Comparison of ENCODE assay signal across 12 cellular contexts in genomic region chr17:68425979-68426378, GRCh38. TPM values are rescaled to one million over a fixed set of nuclear protein-coding genes. Genes with fewer than 3 reads are reported as not detected.
DNase-seq lines count a peak whose midpoint lies in the region; ATAC-seq and TF ChIP-seq lines count a peak whose summit lies in the region.
"Had no signal": no experiment of that assay in that cellular context is flagged by ENCODE, and none has a peak within 500 bp of the region (broad histone marks: within the 10 kb centered on the region; RNA-seq: fewer than 3 reads in every experiment).

No MANE protein-coding gene starts in this region.

- H3K9me3 Mint-ChIP-seq in T-helper 2 cell treated with Interferon-gamma antibody and Interleukin-4, amounts not matched to agents 5 μg/mL and 100 μg/mL, for 36 hours = no peaks in the 10 kb centered on the region
- H3K9me3 Mint-ChIP-seq in endothelial cell (ENCODE audit: unreplicated experiment) = no peaks in the 10 kb centered on the region
- H3K9me3 Mint-ChIP-seq: CD4-positive, alpha-beta T cell had no signal

- DNase-seq in T-helper 2 cell treated with Interferon-gamma antibody and Interleukin-4, amounts not matched to agents 5 μg/mL and 100 μg/mL, for 36 hours (ENCODE audit: low spot score) = no peak
- DNase-seq in T-helper 2 cell = no peak
- DNase-seq in endothelial cell (ENCODE audit: low spot score) = no peak
- peak; percentile 48 for DNase-seq in sciatic nerve (ENCODE audit: low spot score)
- no peak for DNase-seq in HT-29 (ENCODE audit: low spot score)
- DNase-seq in C1 segment of cervical spinal cord (lab: John Stamatoyannopoulos, UW) = no peak
- DNase-seq in globus pallidus (ENCODE audit: low spot score) = no peak
- DNase-seq: 8988T; CD4-positive, alpha-beta T cell; DMS79; H7 had no signal

- ATAC-seq in sciatic nerve = no peak
- ATAC-seq: GM12878 had no signal

- H3K27ac Mint-ChIP-seq in T-helper 2 cell treated with Interferon-gamma antibody and Interleukin-4, amounts not matched to agents 5 μg/mL and 100 μg/mL, for 36 hours = peak overlapping the region; percentile 11
- no peak overlapping the region for H3K27ac Mint-ChIP-seq in endothelial cell (ENCODE audit: unreplicated experiment)
- H3K27ac Mint-ChIP-seq: CD4-positive, alpha-beta T cell had no signal

- intact Hi-C loops in sciatic nerve (cut with DNase I) = no loop called here

- TF ChIP-seq CTCF in endothelial cell (IDR thresholded peaks at IDR 0.05; ENCODE audit: unreplicated experiment) = no peak

- no peaks in the 10 kb centered on the region for H3K27me3 Mint-ChIP-seq in T-helper 2 cell treated with Interferon-gamma antibody and Interleukin-4, amounts not matched to agents 5 μg/mL and 100 μg/mL, for 36 hours (ENCODE audit: low read depth)
- peaks cover 4% of the 10 kb centered on the region for H3K27me3 Mint-ChIP-seq in endothelial cell (ENCODE audit: unreplicated experiment)
- H3K27me3 Mint-ChIP-seq: CD4-positive, alpha-beta T cell had no signal

- no peaks in the 10 kb centered on the region for H3K4me1 Mint-ChIP-seq in T-helper 2 cell treated with Interferon-gamma antibody and Interleukin-4, amounts not matched to agents 5 μg/mL and 100 μg/mL, for 36 hours (ENCODE audit: low read depth)
- no peaks in the 10 kb centered on the region for H3K4me1 Mint-ChIP-seq in endothelial cell (ENCODE audit: unreplicated experiment)

- peaks cover 28% of the 10 kb centered on the region for H3K36me3 Mint-ChIP-seq in T-helper 2 cell treated with Interferon-gamma antibody and Interleukin-4, amounts not matched to agents 5 μg/mL and 100 μg/mL, for 36 hours (ENCODE audit: low read depth)
- peaks cover 34% of the 10 kb centered on the region for H3K36me3 Mint-ChIP-seq in endothelial cell (ENCODE audit: low read depth, unreplicated experiment)

- no peak overlapping the region for H3K4me3 Mint-ChIP-seq in T-helper 2 cell treated with Interferon-gamma antibody and Interleukin-4, amounts not matched to agents 5 μg/mL and 100 μg/mL, for 36 hours
- peak overlapping the region; percentile 47 for H3K4me3 Mint-ChIP-seq in endothelial cell (ENCODE audit: unreplicated experiment)
- H3K4me3 Mint-ChIP-seq: CD4-positive, alpha-beta T cell had no signal

RNA-seq across cellular contexts. Expression of gene WIPI1, which starts 31.3 kb away (rescaled TPM):
- total RNA-seq in endothelial cell (ENCODE audit: unreplicated experiment) (98.0 TPM), sciatic nerve (46.5 TPM)
- 4.4 and 7.3 TPM in 2 replicates for total RNA-seq in HT-29 (2014; rRNA removed; shearing (Covaris generic))
